Comparison of ENCODE assay signal across 9 cellular contexts in the genomic region with DNA sequence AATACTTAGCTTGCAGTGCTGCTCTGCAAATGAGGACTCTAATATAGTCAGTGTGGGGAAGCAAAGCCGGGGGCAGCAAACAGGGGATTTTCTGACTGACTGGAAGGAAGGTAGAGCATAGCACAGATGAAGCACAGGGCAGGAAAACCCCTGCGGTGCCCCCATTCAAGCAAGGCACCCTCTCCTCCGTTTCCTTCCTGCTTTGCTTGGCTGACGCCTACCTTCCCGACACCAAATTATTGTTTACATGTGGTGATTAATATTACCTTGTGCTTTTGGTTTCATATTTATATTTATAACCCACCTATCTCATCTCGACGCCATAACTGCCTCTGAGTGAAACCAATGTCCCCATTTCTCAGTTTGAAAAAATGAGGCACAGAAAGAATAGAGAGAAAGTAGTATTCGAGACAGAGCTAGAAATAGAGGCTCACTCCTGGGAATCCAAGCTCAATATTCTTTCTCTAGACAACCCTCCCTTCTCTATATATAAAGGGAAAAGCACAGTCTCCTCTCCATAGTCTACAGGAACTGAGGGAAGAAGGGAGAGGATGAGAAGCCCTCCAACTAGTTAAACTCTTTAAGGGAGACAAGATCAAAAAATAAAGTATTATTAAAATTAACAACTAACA. TPM values are rescaled to one million over a fixed set of nuclear protein-coding genes. Genes with fewer than 3 reads are reported as not detected.
A peak's percentile ranks its signal among the peaks of the same experiment; 100 is the strongest.
DNase-seq lines count a peak whose midpoint lies in the region.
"Had no signal": no experiment of that assay in that cellular context is flagged by ENCODE, and none has a peak within 500 bp of the region (broad histone marks: within the 10 kb centered on the region; RNA-seq: fewer than 3 reads in every experiment).

No MANE protein-coding gene starts in this region.

- H3K4me3 ChIP-seq in Jurkat, Clone E6-1 (ENCODE audit: low read length) = peak overlapping the region; percentile 9; the same call in 1 of the 2 replicates
- H3K4me3 ChIP-seq: pancreas had no signal

- H3K9me3 Mint-ChIP-seq in activated T-helper 2 cell treated with anti-CD3 and anti-CD28 coated beads, Interferon-gamma antibody, Interleukin-2, Interleukin-4, amounts not matched to agents 10 μg/mL and 5 μg/mL and 100 μg/mL, durations not matched to agents 14 hours and 24 hours and 36 hours = no peaks in the 10 kb centered on the region

- H3K27me3 Mint-ChIP-seq in activated T-helper 2 cell treated with anti-CD3 and anti-CD28 coated beads, Interferon-gamma antibody, Interleukin-2, Interleukin-4, amounts not matched to agents 10 μg/mL and 5 μg/mL and 100 μg/mL, durations not matched to agents 14 hours and 24 hours and 36 hours (ENCODE audit: low read depth) = no peaks in the 10 kb centered on the region

- peaks cover 10% of the 10 kb centered on the region for H3K36me3 Mint-ChIP-seq in activated T-helper 2 cell treated with anti-CD3 and anti-CD28 coated beads, Interferon-gamma antibody, Interleukin-2, Interleukin-4, amounts not matched to agents 10 μg/mL and 5 μg/mL and 100 μg/mL, durations not matched to agents 14 hours and 24 hours and 36 hours (ENCODE audit: low read depth)

- H3K4me1 Mint-ChIP-seq in activated T-helper 2 cell treated with anti-CD3 and anti-CD28 coated beads, Interferon-gamma antibody, Interleukin-2, Interleukin-4, amounts not matched to agents 10 μg/mL and 5 μg/mL and 100 μg/mL, durations not matched to agents 14 hours and 24 hours and 36 hours (ENCODE audit: low read depth) = peaks cover 15% of the 10 kb centered on the region

- intact Hi-C loops in activated T-helper 2 cell treated with anti-CD3 and anti-CD28 coated beads, Interferon-gamma antibody, Interleukin-2, Interleukin-4, amounts not matched to agents 10 μg/mL and 5 μg/mL and 100 μg/mL, durations not matched to agents 14 hours and 24 hours and 36 hours (cut with micrococcal nuclease) = no loop called here

- H3K27ac Mint-ChIP-seq in activated T-helper 2 cell treated with anti-CD3 and anti-CD28 coated beads, Interferon-gamma antibody, Interleukin-2, Interleukin-4, amounts not matched to agents 10 μg/mL and 5 μg/mL and 100 μg/mL, durations not matched to agents 14 hours and 24 hours and 36 hours = peak overlapping the region; percentile 89

- H3K4me3 Mint-ChIP-seq in activated T-helper 2 cell treated with anti-CD3 and anti-CD28 coated beads, Interferon-gamma antibody, Interleukin-2, Interleukin-4, amounts not matched to agents 10 μg/mL and 5 μg/mL and 100 μg/mL, durations not matched to agents 14 hours and 24 hours and 36 hours (ENCODE audit: low read depth) = peak overlapping the region; percentile 52

- DNase-seq in activated gamma-delta T cell treated with Interleukin-2 at 50 U/mL for 16 hours = peak; percentile 69
- DNase-seq in activated gamma-delta T cell (lab: John Stamatoyannopoulos, UW) = no peak
- peak; percentile 59 for DNase-seq in Jurkat, Clone E6-1 (ENCODE audit: low read depth, low spot score)
- DNase-seq in activated T-helper 2 cell treated with anti-CD3 and anti-CD28 coated beads, Interferon-gamma antibody, Interleukin-2, Interleukin-4, amounts not matched to agents 10 μg/mL and 5 μg/mL and 100 μg/mL, durations not matched to agents 14 hours and 24 hours and 36 hours (ENCODE audit: low spot score) = peak; percentile 42
- peak; percentile 24 to 59 for DNase-seq in stimulated activated CD4-positive, alpha-beta T cell treated with anti-CD3 and anti-CD28 coated beads, Interleukin-15, amount 100 ng/mL, for 1 hour (ENCODE audit: low read depth in 1 of 2, low spot score in 1 of 2)
- no peak for DNase-seq in HK-2 (ENCODE audit: unreplicated experiment)
- DNase-seq in AG08396 (ENCODE audit: low spot score) = no peak
- no peak for DNase-seq in SIG-M5 treated with dmso at 0.1 percent for 504 hours (lab: John Stamatoyannopoulos, UW; ENCODE audit: unreplicated experiment)
- DNase-seq: pancreas had no signal

RNA-seq across cellular contexts. Expression of a gene that starts 41.3 kb away (rescaled TPM):
- 7.5 TPM for polyA plus RNA-seq in Jurkat, Clone E6-1 (2012; ENCODE audit: insufficient read depth, insufficient read length)
- total RNA-seq in activated T-helper 2 cell treated with anti-CD3 and anti-CD28 coated beads, Interferon-gamma antibody, Interleukin-2, Interleukin-4, amounts not matched to agents 10 μg/mL and 5 μg/mL and 100 μg/mL, durations not matched to agents 14 hours and 24 hours and 36 hours = 16.9 and 18.5 TPM in 2 replicates

RNA-seq across cellular contexts. Expression of a gene that starts 41.6 kb away (rescaled TPM):
- 17.1 TPM for polyA plus RNA-seq in Jurkat, Clone E6-1 (2012; ENCODE audit: insufficient read depth, insufficient read length)
- 63.4 and 64.3 TPM in 2 replicates for total RNA-seq in activated T-helper 2 cell treated with anti-CD3 and anti-CD28 coated beads, Interferon-gamma antibody, Interleukin-2, Interleukin-4, amounts not matched to agents 10 μg/mL and 5 μg/mL and 100 μg/mL, durations not matched to agents 14 hours and 24 hours and 36 hours

Comparison
In these comparisons a context has a peak if more than half of its experiments do, and no peak if none do; other contexts are left out.
1. DNase-seq: peak in activated gamma-delta T cell treated with Interleukin-2 at 50 U/mL for 16 hours (single experiment), Jurkat, Clone E6-1 (single experiment), activated T-helper 2 cell treated with anti-CD3 and anti-CD28 coated beads, Interferon-gamma antibody, Interleukin-2, Interleukin-4, amounts not matched to agents 10 μg/mL and 5 μg/mL and 100 μg/mL, durations not matched to agents 14 hours and 24 hours and 36 hours (single experiment) and stimulated activated CD4-positive, alpha-beta T cell treated with anti-CD3 and anti-CD28 coated beads, Interleukin-15, amount 100 ng/mL, for 1 hour (2 of 2); none in activated gamma-delta T cell (single experiment), HK-2 (single experiment), AG08396 (single experiment) and SIG-M5 treated with dmso at 0.1 percent for 504 hours (single experiment).